ENCODE assay signal across 1 cellular context in the genomic region with DNA sequence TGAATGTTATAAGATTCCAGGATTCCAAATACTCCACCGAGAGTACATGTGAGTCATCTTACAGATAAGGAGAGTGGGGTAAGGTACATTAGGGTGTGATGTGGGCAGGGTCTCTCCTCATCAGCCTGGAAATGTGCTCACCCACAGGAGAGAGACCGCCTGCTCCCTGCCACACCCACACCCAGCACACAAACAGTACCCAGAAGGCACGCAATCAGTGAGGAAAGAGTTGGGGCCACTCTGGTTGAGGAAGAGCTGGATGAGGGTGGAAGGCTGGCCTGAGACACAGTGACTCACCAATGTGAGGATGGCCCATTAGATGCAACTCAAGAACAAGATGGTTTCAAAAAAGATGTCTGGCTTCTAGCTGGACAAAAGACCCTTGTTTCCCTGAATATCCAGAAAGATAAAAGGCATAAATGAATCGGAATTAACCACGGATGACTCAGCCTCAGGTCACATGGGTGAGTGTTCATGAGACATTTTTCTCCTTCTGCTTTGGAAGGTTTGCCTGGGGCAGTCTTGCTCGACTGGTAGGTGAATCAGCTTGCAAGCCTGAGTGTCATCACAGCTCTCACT.
TF ChIP-seq lines count a peak whose summit lies in the region.

No MANE protein-coding gene starts in this region.

TF ChIP-seq in Ishikawa, 13 proteins besides CTCF, POLR2A, EP300 and RAD21:
- TF ChIP-seq, protein P1, sequence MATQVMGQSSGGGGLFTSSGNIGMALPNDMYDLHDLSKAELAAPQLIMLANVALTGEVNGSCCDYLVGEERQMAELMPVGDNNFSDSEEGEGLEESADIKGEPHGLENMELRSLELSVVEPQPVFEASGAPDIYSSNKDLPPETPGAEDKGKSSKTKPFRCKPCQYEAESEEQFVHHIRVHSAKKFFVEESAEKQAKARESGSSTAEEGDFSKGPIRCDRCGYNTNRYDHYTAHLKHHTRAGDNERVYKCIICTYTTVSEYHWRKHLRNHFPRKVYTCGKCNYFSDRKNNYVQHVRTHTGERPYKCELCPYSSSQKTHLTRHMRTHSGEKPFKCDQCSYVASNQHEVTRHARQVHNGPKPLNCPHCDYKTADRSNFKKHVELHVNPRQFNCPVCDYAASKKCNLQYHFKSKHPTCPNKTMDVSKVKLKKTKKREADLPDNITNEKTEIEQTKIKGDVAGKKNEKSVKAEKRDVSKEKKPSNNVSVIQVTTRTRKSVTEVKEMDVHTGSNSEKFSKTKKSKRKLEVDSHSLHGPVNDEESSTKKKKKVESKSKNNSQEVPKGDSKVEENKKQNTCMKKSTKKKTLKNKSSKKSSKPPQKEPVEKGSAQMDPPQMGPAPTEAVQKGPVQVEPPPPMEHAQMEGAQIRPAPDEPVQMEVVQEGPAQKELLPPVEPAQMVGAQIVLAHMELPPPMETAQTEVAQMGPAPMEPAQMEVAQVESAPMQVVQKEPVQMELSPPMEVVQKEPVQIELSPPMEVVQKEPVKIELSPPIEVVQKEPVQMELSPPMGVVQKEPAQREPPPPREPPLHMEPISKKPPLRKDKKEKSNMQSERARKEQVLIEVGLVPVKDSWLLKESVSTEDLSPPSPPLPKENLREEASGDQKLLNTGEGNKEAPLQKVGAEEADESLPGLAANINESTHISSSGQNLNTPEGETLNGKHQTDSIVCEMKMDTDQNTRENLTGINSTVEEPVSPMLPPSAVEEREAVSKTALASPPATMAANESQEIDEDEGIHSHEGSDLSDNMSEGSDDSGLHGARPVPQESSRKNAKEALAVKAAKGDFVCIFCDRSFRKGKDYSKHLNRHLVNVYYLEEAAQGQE (IDR thresholded peaks at IDR 0.05; ENCODE audit: low read depth): no peak
- TF ChIP-seq, protein P2, sequence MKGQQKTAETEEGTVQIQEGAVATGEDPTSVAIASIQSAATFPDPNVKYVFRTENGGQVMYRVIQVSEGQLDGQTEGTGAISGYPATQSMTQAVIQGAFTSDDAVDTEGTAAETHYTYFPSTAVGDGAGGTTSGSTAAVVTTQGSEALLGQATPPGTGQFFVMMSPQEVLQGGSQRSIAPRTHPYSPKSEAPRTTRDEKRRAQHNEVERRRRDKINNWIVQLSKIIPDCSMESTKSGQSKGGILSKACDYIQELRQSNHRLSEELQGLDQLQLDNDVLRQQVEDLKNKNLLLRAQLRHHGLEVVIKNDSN (IDR thresholded peaks at IDR 0.05): peak; percentile 67
